In the genomic region with DNA sequence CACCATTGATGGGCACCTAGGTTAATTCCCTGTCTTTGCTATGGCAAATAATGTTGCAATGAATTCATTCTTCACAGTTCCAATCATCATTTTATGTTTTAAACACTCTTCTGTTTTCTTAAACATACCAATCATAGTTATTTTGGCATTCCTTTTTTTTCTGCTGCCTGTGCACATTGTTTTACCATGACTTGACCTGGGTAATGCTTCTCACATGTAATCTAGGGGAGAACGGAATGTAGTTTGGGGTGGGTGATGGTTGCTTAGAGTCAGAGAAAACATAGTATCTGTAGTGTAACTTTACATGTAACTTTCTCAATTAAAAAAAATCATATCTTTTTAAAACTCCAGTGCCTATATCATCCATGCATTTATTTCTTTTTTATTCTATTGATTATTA, we compare ENCODE assay signal across 22 cellular contexts.
DNase-seq lines count a peak whose midpoint lies in the region; ATAC-seq and TF ChIP-seq lines count a peak whose summit lies in the region.
"Had no signal": no experiment of that assay in that cellular context is flagged by ENCODE, and none has a peak within 500 bp of the region (broad histone marks: within the 10 kb centered on the region; RNA-seq: fewer than 3 reads in every experiment).

No MANE protein-coding gene starts in this region.

- WGBS in right lobe of liver (ENCODE audit: insufficient coverage, low coverage, low lambda C conversion rate, missing lambda C conversion rate), result 69% methylated on average over 1 of the region's 1 CpG

- ATAC-seq in omental fat pad (ENCODE audit: low FRiP score) (no peak), HG03457 (IDR thresholded peaks at IDR 0.05; ENCODE audit: unreplicated experiment) (no peak), right lobe of liver (no peak)
- ATAC-seq: activated naive CD8-positive, alpha-beta T cell treated with anti-CD3 and anti-CD28 coated beads, Interleukin-2, amount 50 U/mL, for 24 hours; WTC11 had no signal

- no peaks in the 10 kb centered on the region for H3K9me3 ChIP-seq in right lobe of liver
- H3K9me3 ChIP-seq: HAP-1, transverse colon had no signal

- H3K36me3 ChIP-seq in ACC112 (ENCODE audit: insufficient read depth, low read length) (no peaks in the 10 kb centered on the region), right lobe of liver (no peaks in the 10 kb centered on the region)
- H3K36me3 ChIP-seq: HAP-1, transverse colon had no signal

- H3K4me1 ChIP-seq in ACC112 (ENCODE audit: control insufficient read depth, insufficient read depth, low read length, unreplicated experiment), result peaks cover 22% of the 10 kb centered on the region
- no peaks in the 10 kb centered on the region for H3K4me1 ChIP-seq in right lobe of liver
- H3K4me1 ChIP-seq: HAP-1, transverse colon had no signal

- no peak overlapping the region for H2AFZ ChIP-seq in ACC112 (ENCODE audit: low read length, unreplicated experiment)

- H3K27ac ChIP-seq in ACC112 (ENCODE audit: low read depth, low read length) (peak overlapping the region; percentile 52), right lobe of liver (no peak overlapping the region)
- H3K27ac ChIP-seq: transverse colon had no signal

- peak; percentile 82 for DNase-seq in M059J (ENCODE audit: low read depth)
- DNase-seq in choroid plexus epithelial cell (ENCODE audit: low read depth), result peak; percentile 82
- DNase-seq in kidney glomerular epithelial cell (lab: John Stamatoyannopoulos, UW), result peak; percentile 89
- no peak for DNase-seq in omental fat pad (ENCODE audit: low spot score)
- DNase-seq in GOT3 (lab: John Stamatoyannopoulos, UW), result no peak
- no peak for DNase-seq in right lobe of liver
- DNase-seq: 8988T; activated CD8-positive, alpha-beta memory T cell treated with anti-CD3 and anti-CD28 coated beads for 24 hours; activated naive CD8-positive, alpha-beta T cell treated with anti-CD3 and anti-CD28 coated beads, Interleukin-2, amount 50 U/mL, for 24 hours; CD4-positive, CD25-positive, alpha-beta regulatory T cell; DND-41; endodermal cell; NCI-H2029 treated with DMSO at 0.1 percent for 48 hours; NCI-H524; SIG-M5; stimulated activated naive CD4-positive, alpha-beta T cell treated with Interleukin-2 at 50 U/mL for 16 hours; transverse colon had no signal

- no peaks in the 10 kb centered on the region for H3K79me2 ChIP-seq in ACC112 (ENCODE audit: control insufficient read depth, insufficient read depth, low read length, unreplicated experiment)

- TF ChIP-seq POLR2A in right lobe of liver (IDR thresholded peaks at IDR 0.05), result no peak

- intact Hi-C loops in right lobe of liver (cut with DNase I), result no loop called here

- H3K4me3 ChIP-seq in ACC112 (ENCODE audit: low read depth, low read length) (no peak overlapping the region), choroid plexus epithelial cell (ENCODE audit: low read depth, low read length) (no peak overlapping the region), right lobe of liver (no peak overlapping the region)
- H3K4me3 ChIP-seq: HAP-1, lung, transverse colon had no signal

- H3K27me3 ChIP-seq in ACC112 (ENCODE audit: insufficient read depth, low read length) (no peaks in the 10 kb centered on the region), right lobe of liver (no peaks in the 10 kb centered on the region)
- H3K27me3 ChIP-seq: transverse colon had no signal

- no peak for TF ChIP-seq CTCF in choroid plexus epithelial cell (conservative IDR thresholded peaks at IDR 0.05; ENCODE audit: low read depth, low read length)
- TF ChIP-seq CTCF in omental fat pad (IDR thresholded peaks at IDR 0.05), result no peak
- no peak for TF ChIP-seq CTCF in right lobe of liver (IDR thresholded peaks at IDR 0.05)

Comparison
In these comparisons a context has a peak if more than half of its experiments do, and no peak if none do; other contexts are left out.
1. DNase-seq: peak in M059J (single experiment), choroid plexus epithelial cell (single experiment) and kidney glomerular epithelial cell (single experiment); none in omental fat pad (single experiment), GOT3 (single experiment) and right lobe of liver (0 of 3).